In the genomic region with DNA sequence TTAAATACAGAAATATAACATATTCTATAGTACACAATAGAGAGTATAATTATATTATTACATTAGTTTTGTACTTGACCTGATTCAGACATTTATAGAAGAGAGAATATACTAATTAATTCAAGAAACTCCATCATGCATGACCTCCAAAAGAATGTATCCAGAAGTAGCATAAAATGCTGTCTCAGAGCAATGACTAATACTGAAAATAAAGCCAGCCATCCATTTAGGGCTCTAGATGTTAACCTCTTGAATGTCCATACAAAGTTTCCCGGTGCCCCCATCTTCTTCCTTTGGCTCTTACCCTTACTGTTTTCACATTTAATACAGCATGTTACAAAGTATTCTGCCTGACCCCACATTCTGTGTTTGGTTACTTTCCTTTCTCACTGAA, we compare ENCODE assay signal across 32 cellular contexts.
DNase-seq lines count a peak whose midpoint lies in the region; TF ChIP-seq lines count a peak whose summit lies in the region.
"Had no signal": no experiment of that assay in that cellular context is flagged by ENCODE, and none has a peak within 500 bp of the region (broad histone marks: within the 10 kb centered on the region; RNA-seq: fewer than 3 reads in every experiment).

No MANE protein-coding gene starts in this region.

- DNase-seq in T-helper 1 cell (no peak), PC-9 (no peak), epithelial cell of proximal tubule (ENCODE audit: low read depth) (peak; percentile 36), neural progenitor cell (ENCODE audit: low spot score) (no peak), HPDE6-E6E7 (ENCODE audit: extremely low spot score) (no peak), Calu3 (no peak), HCEC 1CT (no peak)
- DNase-seq: activated CD4-positive, alpha-beta T cell treated with anti-CD3 and anti-CD28 coated beads for 36 hours; activated effector memory CD4-positive, alpha-beta T cell treated with anti-CD3 and anti-CD28 coated beads, Interleukin-2, amount 50 U/mL, for 16 hours; activated T-cell treated with anti-CD3 and anti-CD28 coated beads, Interleukin-2, amount 50 U/mL, for 1 hour; CD4-positive, alpha-beta T cell; colonic mucosa; effector CD8-positive, alpha-beta T cell; GDM1; left colon; mammary epithelial cell; NCI-H1092 treated with DMSO at 0.1 percent for 48 hours; NCI-H187 treated with DMSO at 0.1 percent for 48 hours; NCI-H2227 treated with DMSO at 0.1 percent for 48 hours; NCI-H526 treated with DMSO at 0.1 percent for 48 hours; RPMI8226; stimulated activated CD4-positive, alpha-beta T cell treated with anti-CD3 and anti-CD28 coated beads, Interleukin-4, amount 100 ng/mL, for 4 hours; stimulated activated naive CD4-positive, alpha-beta T cell; T-helper 17 cell had no signal

- no peaks in the 10 kb centered on the region for H3K9me2 ChIP-seq in PC-9 (ENCODE audit: insufficient read depth)

- no peak overlapping the region for H3K4me3 Mint-ChIP-seq in T-helper 1 cell treated with Interleukin-12 subunit alpha and Interleukin-12 subunit beta and Interleukin-4 antibody, amounts not matched to agents 30 μg/mL and 1 μg/mL, for 36 hours
- no peak overlapping the region for H3K4me3 Mint-ChIP-seq in neural progenitor cell
- no peak overlapping the region for H3K4me3 Mint-ChIP-seq in Calu3 (ENCODE audit: low read depth, unreplicated experiment)
- H3K4me3 Mint-ChIP-seq: activated CD4-positive, alpha-beta T cell treated with anti-CD3 and anti-CD28 coated beads for 36 hours; CD4-positive, alpha-beta T cell; T-helper 17 cell had no signal

- H3K4me1 Mint-ChIP-seq in T-helper 1 cell treated with Interleukin-12 subunit alpha and Interleukin-12 subunit beta and Interleukin-4 antibody, amounts not matched to agents 30 μg/mL and 1 μg/mL, for 36 hours (ENCODE audit: low read depth), result peaks cover 29% of the 10 kb centered on the region
- H3K4me1 Mint-ChIP-seq in neural progenitor cell, result peaks cover 32% of the 10 kb centered on the region
- H3K4me1 Mint-ChIP-seq in Calu3 (ENCODE audit: low read depth, unreplicated experiment), result no peaks in the 10 kb centered on the region

- H3K4me2 ChIP-seq in PC-9 (no peak overlapping the region), neural progenitor cell (no peak overlapping the region)

- no TSS peak for BruUV-seq in PC-9 (replicated peaks; lab: Mats Ljungman, UMichigan)
- BruUV-seq in Calu3 (replicated peaks; lab: Mats Ljungman, UMichigan), result no TSS peak

- H4K20me1 ChIP-seq in PC-9 (ENCODE audit: insufficient read depth) (no peaks in the 10 kb centered on the region), neural progenitor cell (ENCODE audit: low read depth) (peaks cover 4% of the 10 kb centered on the region)

- H3K36me3 Mint-ChIP-seq in T-helper 1 cell treated with Interleukin-12 subunit alpha and Interleukin-12 subunit beta and Interleukin-4 antibody, amounts not matched to agents 30 μg/mL and 1 μg/mL, for 36 hours (ENCODE audit: low read depth), result peaks cover 68% of the 10 kb centered on the region
- H3K36me3 Mint-ChIP-seq in neural progenitor cell (no peaks in the 10 kb centered on the region), Calu3 (ENCODE audit: insufficient read depth, unreplicated experiment) (no peaks in the 10 kb centered on the region)

- H3K27me3 ChIP-seq in PC-9 (ENCODE audit: insufficient read depth, low read depth) (no peaks in the 10 kb centered on the region), neural progenitor cell (no peaks in the 10 kb centered on the region)
- H3K27me3 ChIP-seq: colonic mucosa, vagina had no signal

- H3K27ac ChIP-seq in PC-9 (no peak overlapping the region), neural progenitor cell (no peak overlapping the region)
- H3K27ac ChIP-seq: 22Rv1, colonic mucosa, epithelial cell of prostate, foreskin keratinocyte, thoracic aorta, vagina had no signal

- POLR2A ChIA-PET in PC-9 (lab: Charles Lee; ENCODE audit: unreplicated experiment), result no interaction called here

- H3K4me3 ChIP-seq in PC-9, result no peak overlapping the region
- H3K4me3 ChIP-seq in epithelial cell of proximal tubule (ENCODE audit: low read depth, low read length), result no peak overlapping the region
- no peak overlapping the region for H3K4me3 ChIP-seq in neural progenitor cell
- H3K4me3 ChIP-seq: colonic mucosa, HAP-1, thoracic aorta, vagina had no signal

- intact Hi-C loops in PC-9 (cut with micrococcal nuclease; ENCODE audit: unreplicated experiment) (no loop called here), Calu3 (cut with micrococcal nuclease; ENCODE audit: unreplicated experiment) (no loop called here)

- H3K27ac Mint-ChIP-seq in T-helper 1 cell treated with Interleukin-12 subunit alpha and Interleukin-12 subunit beta and Interleukin-4 antibody, amounts not matched to agents 30 μg/mL and 1 μg/mL, for 36 hours, result peak overlapping the region; percentile 56
- peak overlapping the region; percentile 80 for H3K27ac Mint-ChIP-seq in neural progenitor cell
- H3K27ac Mint-ChIP-seq in Calu3 (ENCODE audit: unreplicated experiment), result no peak overlapping the region
- H3K27ac Mint-ChIP-seq: activated CD4-positive, alpha-beta T cell treated with anti-CD3 and anti-CD28 coated beads for 36 hours; CD4-positive, alpha-beta T cell; progenitor cell of endocrine pancreas; T-helper 17 cell had no signal

- no peaks in the 10 kb centered on the region for H3K79me2 ChIP-seq in PC-9 (ENCODE audit: low read depth)
- no peaks in the 10 kb centered on the region for H3K79me2 ChIP-seq in neural progenitor cell (ENCODE audit: low read depth)

- TF ChIP-seq CTCF in PC-9 (conservative IDR thresholded peaks at IDR 0.05), result no peak
- no peak for TF ChIP-seq CTCF in epithelial cell of proximal tubule (conservative IDR thresholded peaks at IDR 0.05; ENCODE audit: low read depth, low read length)
- TF ChIP-seq CTCF in neural progenitor cell (IDR thresholded peaks at IDR 0.05), result no peak
- TF ChIP-seq CTCF in Calu3 (IDR thresholded peaks at IDR 0.05; ENCODE audit: unreplicated experiment), result no peak

- CTCF ChIA-PET in PC-9 (lab: Charles Lee) (no interaction called here), Calu3 (lab: Charles Lee) (no interaction called here)

- H3K9ac ChIP-seq in neural progenitor cell, result no peak overlapping the region

- H3K36me3 ChIP-seq in PC-9 (ENCODE audit: low read depth) (no peaks in the 10 kb centered on the region), neural progenitor cell (no peaks in the 10 kb centered on the region)
- H3K36me3 ChIP-seq: colonic mucosa, HAP-1, thoracic aorta, vagina had no signal

- H3K9me3 ChIP-seq in PC-9 (ENCODE audit: insufficient read depth, low read depth) (no peaks in the 10 kb centered on the region), neural progenitor cell (ENCODE audit: low read depth) (no peaks in the 10 kb centered on the region)
- H3K9me3 ChIP-seq: colonic mucosa, HAP-1, vagina had no signal

- no peaks in the 10 kb centered on the region for H3K4me1 ChIP-seq in PC-9 (replicated peaks; ENCODE audit: insufficient read depth)
- H3K4me1 ChIP-seq in neural progenitor cell, result peaks cover 35% of the 10 kb centered on the region
- H3K4me1 ChIP-seq: colonic mucosa, HAP-1, vagina had no signal

- peaks cover 22% of the 10 kb centered on the region for H3K9me3 Mint-ChIP-seq in T-helper 1 cell treated with Interleukin-12 subunit alpha and Interleukin-12 subunit beta and Interleukin-4 antibody, amounts not matched to agents 30 μg/mL and 1 μg/mL, for 36 hours
- H3K9me3 Mint-ChIP-seq in neural progenitor cell (peaks cover 28% of the 10 kb centered on the region), Calu3 (ENCODE audit: low read depth, unreplicated experiment) (no peaks in the 10 kb centered on the region)

- H2AFZ ChIP-seq in PC-9 (peak overlapping the region; percentile 37; the same call in 1 of the 2 replicates), neural progenitor cell (replicated peaks) (no peak overlapping the region)

- H3K27me3 Mint-ChIP-seq in T-helper 1 cell treated with Interleukin-12 subunit alpha and Interleukin-12 subunit beta and Interleukin-4 antibody, amounts not matched to agents 30 μg/mL and 1 μg/mL, for 36 hours (ENCODE audit: low read depth), result no peaks in the 10 kb centered on the region
- no peaks in the 10 kb centered on the region for H3K27me3 Mint-ChIP-seq in neural progenitor cell (ENCODE audit: insufficient read depth, low read depth)
- H3K27me3 Mint-ChIP-seq in Calu3 (ENCODE audit: unreplicated experiment), result no peaks in the 10 kb centered on the region
- H3K27me3 Mint-ChIP-seq: activated CD4-positive, alpha-beta T cell treated with anti-CD3 and anti-CD28 coated beads for 36 hours; CD4-positive, alpha-beta T cell; progenitor cell of endocrine pancreas; T-helper 17 cell had no signal

- no peaks in the 10 kb centered on the region for H3F3A ChIP-seq in PC-9 (ENCODE audit: insufficient read depth, low read depth)
- H3F3A ChIP-seq in neural progenitor cell (ENCODE audit: low read depth), result peaks cover 25% of the 10 kb centered on the region
